ENCODE assay signal across 23 cellular contexts in the genomic region with DNA sequence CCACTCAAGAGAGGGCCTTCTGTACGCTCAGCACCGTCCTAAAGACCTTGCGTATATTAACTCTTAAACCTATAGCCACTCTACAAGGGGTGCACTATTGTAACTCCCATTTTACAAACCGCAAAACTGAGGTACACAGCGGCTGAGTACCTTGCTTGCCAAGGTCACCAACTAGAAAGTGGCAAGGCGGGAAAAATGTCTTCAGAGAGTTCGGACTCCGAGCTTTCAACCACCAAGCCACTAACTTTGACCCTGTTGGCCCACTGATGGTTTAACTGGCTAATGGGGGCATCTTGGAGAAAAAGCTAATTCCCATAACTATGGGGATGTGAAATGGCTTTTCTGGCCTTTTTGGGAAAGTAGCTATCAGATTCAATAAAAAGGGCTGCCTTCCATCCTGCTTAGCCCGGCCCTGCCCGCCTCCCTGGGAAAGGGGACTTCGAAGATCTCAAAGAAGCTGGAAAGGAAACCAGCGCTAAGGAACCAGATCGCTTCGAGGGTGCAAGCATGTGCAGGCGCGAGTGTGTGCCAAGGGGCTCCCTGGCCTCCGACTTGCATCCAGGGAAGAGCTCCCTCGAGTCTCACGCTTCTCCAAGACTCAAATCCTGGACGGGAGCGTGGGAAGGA. TPM values are rescaled to one million over a fixed set of nuclear protein-coding genes. Genes with fewer than 3 reads are reported as not detected.
DNase-seq lines count a peak whose midpoint lies in the region; ATAC-seq, FAIRE-seq and TF ChIP-seq lines count a peak whose summit lies in the region.
"Had no signal": no experiment of that assay in that cellular context is flagged by ENCODE, and none has a peak within 500 bp of the region (broad histone marks: within the 10 kb centered on the region; RNA-seq: fewer than 3 reads in every experiment).

No MANE protein-coding gene starts in this region.

- H3K9ac ChIP-seq in ES-I3 (ENCODE audit: low read depth, low read length) (peak overlapping the region; percentile 72; the same call in 1 of the 2 replicates), GM12878 (ENCODE audit: control insufficient read depth, insufficient read depth, low read length) (no peak overlapping the region)

- TF ChIP-seq EP300 in GM12878 (IDR thresholded peaks at IDR 0.05; ENCODE audit: borderline replicate concordance in 1 of 2, control insufficient read depth in 1 of 2, low read depth in 2 of 2, low read length in 2 of 2) = no peak

- H3K4me3 Mint-ChIP-seq in CD4-positive, alpha-beta memory T cell = peak overlapping the region in 7 of 8 donors; percentile 35 to 78 (median 64)
- H3K4me3 Mint-ChIP-seq in nephron = peak overlapping the region; percentile 49 to 74 (median 71)
- H3K4me3 Mint-ChIP-seq: activated CD4-positive, alpha-beta T cell treated with anti-CD3 and anti-CD28 coated beads for 36 hours had no signal

- H3K9me3 Mint-ChIP-seq in CD4-positive, alpha-beta memory T cell = peaks cover 0 to 4% (median 0%) of the 10 kb centered on the region in 8 donors
- peaks cover 2% of the 10 kb centered on the region for H3K9me3 Mint-ChIP-seq in nephron

- FAIRE-seq in GM12878 (lab: Jason Lieb, UNC) = no peak
- FAIRE-seq: bronchial epithelial cell, GM12891, pancreas had no signal

- H3K27me3 ChIP-seq in CD4-positive, alpha-beta memory T cell (ENCODE audit: insufficient read depth, low read length) = peaks cover 28% of the 10 kb centered on the region
- peaks cover 26 to 34% of the 10 kb centered on the region in 2 experiments for H3K27me3 ChIP-seq in GM12878 (replicated peaks in 1 of 2; ENCODE audit: control insufficient read depth in 2 of 2, insufficient read depth in 2 of 2, low read length in 1 of 2)
- H3K27me3 ChIP-seq: pancreas had no signal

- H3K27me3 Mint-ChIP-seq in CD4-positive, alpha-beta memory T cell = peaks cover 50 to 57% of the 10 kb centered on the region in 2 donors
- peaks cover 91% of the 10 kb centered on the region for H3K27me3 Mint-ChIP-seq in nephron (ENCODE audit: low read depth)

- no peaks in the 10 kb centered on the region; the same call in 1 of the 2 replicates for H4K20me1 ChIP-seq in GM12878 (ENCODE audit: control insufficient read depth, insufficient read depth)

- no peaks in the 10 kb centered on the region for H3K9me3 ChIP-seq in CD4-positive, alpha-beta memory T cell (ENCODE audit: control insufficient read depth in 1 of 2, low read length in 2 of 2)
- H3K9me3 ChIP-seq in ES-I3 (ENCODE audit: control insufficient read depth, insufficient read depth, low read length) (no peaks in the 10 kb centered on the region), GM12878 (replicated peaks; ENCODE audit: control insufficient read depth, insufficient read depth, low read length) (no peaks in the 10 kb centered on the region; the same call in 2 of the 3 replicates)
- H3K9me3 ChIP-seq: pancreas, thoracic aorta had no signal

- TF ChIP-seq RAD21 in GM12878 (IDR thresholded peaks at IDR 0.05; ENCODE audit: insufficient read depth, low read depth, low read length) = no peak

- in situ Hi-C loops in GM12878 (cut with MboI) = no loop called here

- no TSS peak for BruUV-seq in GM12878 (replicated peaks; lab: Mats Ljungman, UMichigan)

- no peak overlapping the region for H3K4me2 ChIP-seq in GM12878 (ENCODE audit: control insufficient read depth, insufficient read depth)

- H3K27ac ChIP-seq in CD4-positive, alpha-beta memory T cell (ENCODE audit: low read depth, low read length) = no peak overlapping the region
- no peak overlapping the region for H3K27ac ChIP-seq in GM12878 (ENCODE audit: control insufficient read depth, insufficient read depth)
- H3K27ac ChIP-seq: pancreas, thoracic aorta had no signal

- peaks cover 3 to 4% of the 10 kb centered on the region in 2 donors for H3K36me3 Mint-ChIP-seq in CD4-positive, alpha-beta memory T cell
- H3K36me3 Mint-ChIP-seq in nephron (ENCODE audit: low read depth) = no peaks in the 10 kb centered on the region

- CTCF ChIA-PET in CD4-positive, alpha-beta memory T cell (lab: Charles Lee; ENCODE audit: partially characterized antibody) = interaction anchor here (0.5 kb wide), 1 partner anchor 10 kb away, joined by 3 read pairs; no protein-coding TSS in a partner anchor
- CTCF ChIA-PET in GM12878 (lab: Yijun Ruan, JAX) = interaction anchor here (0.6 to 1.1 kb wide), 3 partner anchors 10 to 315 kb away, joined by 3 read pairs; a partner anchor contains a TSS

- no peaks in the 10 kb centered on the region for H3K36me3 ChIP-seq in CD4-positive, alpha-beta memory T cell (ENCODE audit: insufficient read depth, low read length)
- H3K36me3 ChIP-seq in ES-I3 (ENCODE audit: insufficient read depth, low read length) (no peaks in the 10 kb centered on the region), GM12878 (ENCODE audit: control insufficient read depth in 2 of 2, insufficient read depth in 2 of 2, low read length in 1 of 2) (no peaks in the 10 kb centered on the region)
- H3K36me3 ChIP-seq: pancreas, thoracic aorta had no signal

- H3K4me1 ChIP-seq in CD4-positive, alpha-beta memory T cell (ENCODE audit: insufficient read depth, low read length) = peaks cover 40% of the 10 kb centered on the region
- H3K4me1 ChIP-seq in ES-I3 (ENCODE audit: insufficient read depth, low read length) (peaks cover 20% of the 10 kb centered on the region), GM12878 (ENCODE audit: control insufficient read depth, insufficient read depth, low read length) (no peaks in the 10 kb centered on the region; the same call in 1 of the 2 replicates)

- no peak overlapping the region for H2AFZ ChIP-seq in GM12878 (ENCODE audit: control insufficient read depth, low read depth, low read length)

- H3K79me2 ChIP-seq in GM12878 (ENCODE audit: control insufficient read depth, insufficient read depth, low read length) = no peaks in the 10 kb centered on the region

- H3K27ac Mint-ChIP-seq in CD4-positive, alpha-beta memory T cell = no peak overlapping the region
- no peak overlapping the region for H3K27ac Mint-ChIP-seq in nephron
- H3K27ac Mint-ChIP-seq: activated CD4-positive, alpha-beta T cell treated with anti-CD3 and anti-CD28 coated beads for 36 hours; immature natural killer cell had no signal

- RAD21 ChIA-PET in GM12878 (lab: Charles Lee; ENCODE audit: unreplicated experiment) = interaction anchor here (1.2 to 1.3 kb wide), 2 partner anchors 34 to 225 kb away, joined by 3 to 4 read pairs; no protein-coding TSS in a partner anchor

- 58% methylated on average over 21 of the region's 21 CpGs for WGBS in GM12878 (ENCODE audit: insufficient coverage, insufficient replicate concordance, low lambda C conversion rate, missing lambda C conversion rate)

- no peak overlapping the region for H3K4me3 ChIP-seq in CD4-positive, alpha-beta memory T cell (ENCODE audit: low read length in 2 of 2)
- no peak overlapping the region for H3K4me3 ChIP-seq in GM12878

- intact Hi-C loops in CD4-positive, alpha-beta memory T cell (cut with micrococcal nuclease) = loop anchor here (5.0 kb wide), 2 partner anchors 60 to 305 kb away; no protein-coding TSS in a partner anchor
- intact Hi-C loops in GM12878 (cut with micrococcal nuclease; ENCODE audit: unreplicated experiment) = loop anchor here (5.0 kb wide), 1 partner anchor 100 kb away; no protein-coding TSS in a partner anchor

- DNase-seq in CD4-positive, alpha-beta memory T cell = no peak
- DNase-seq in GM12878 (ENCODE audit: low read depth, low spot score) (no peak), NCI-H69 (lab: John Stamatoyannopoulos, UW) (no peak), NCI-H524 (lab: John Stamatoyannopoulos, UW) (no peak)
- DNase-seq: activated gamma-delta T cell treated with Interleukin-2 at 50 U/mL for 16 hours, C1 segment of cervical spinal cord, EL, immature natural killer cell, MM.1S, NCI-H2081 treated with DMSO at 0.1 percent for 48 hours, NCI-H774, RPMI8226 had no signal

- POLR2A ChIA-PET in CD4-positive, alpha-beta memory T cell (lab: Charles Lee; ENCODE audit: partially characterized antibody) = no interaction called here
- POLR2A ChIA-PET in GM12878 (lab: Charles Lee) = no interaction called here

- SMC1A ChIA-PET in GM12878 (lab: Charles Lee; ENCODE audit: uncharacterized antibody, unreplicated experiment) = interaction anchor here (0.6 to 1.0 kb wide), 4 partner anchors 26 to 179 kb away, joined by 3 to 4 read pairs (median 3); no protein-coding TSS in a partner anchor

- H3K4me1 Mint-ChIP-seq in CD4-positive, alpha-beta memory T cell = peaks cover 14 to 42% (median 35%) of the 10 kb centered on the region in 4 donors
- H3K4me1 Mint-ChIP-seq in nephron = peaks cover 39% of the 10 kb centered on the region

- no peak for ATAC-seq in GM12878
- no peak for ATAC-seq in GM18505 (IDR thresholded peaks at IDR 0.05; ENCODE audit: unreplicated experiment)
- ATAC-seq: activated CD4-positive, alpha-beta T cell treated with anti-CD3 and anti-CD28 coated beads for 36 hours had no signal

- TF ChIP-seq CTCF in GM12878 (IDR thresholded peaks at IDR 0.05 in 2 of 3, conservative IDR thresholded peaks at IDR 0.05 in 1 of 3; ENCODE audit: control insufficient read depth in 2 of 3, extremely low read depth in 1 of 3, insufficient read depth in 1 of 3, low read depth in 3 of 3, low read length in 3 of 3) (no peak), nephron (IDR thresholded peaks at IDR 0.05; ENCODE audit: unreplicated experiment in 3 of 3) (no peak)

- no peak for TF ChIP-seq POLR2A in GM12878 (IDR thresholded peaks at IDR 0.05; ENCODE audit: low read depth, low read length)
- TF ChIP-seq POLR2A in GM18505 (IDR thresholded peaks at IDR 0.05; ENCODE audit: borderline replicate concordance, extremely low read depth, insufficient read depth, insufficient read length) = no peak

RNA-seq across cellular contexts. Expression of a gene that starts 2.4 kb away (rescaled TPM):
- not detected for total RNA-seq in CD4-positive, alpha-beta memory T cell
- polyA plus RNA-seq in CD4-positive, alpha-beta memory T cell = not detected
- total RNA-seq in GM12878 (2013; cell fraction: nucleolus; rRNA removed) = not detected in 2 replicates
- total RNA-seq in GM12878 (2014; rRNA removed) = not detected in 2 replicates
- total RNA-seq in GM12878 (2014; rRNA removed; fragmentation: Illumina TruSeq; extraction: Trizol) = not detected in 2 replicates
- not detected in 2 replicates for total RNA-seq in GM12878 (2021)
- not detected for polyA plus RNA-seq in GM12878 (2011; ENCODE audit: low read depth)
- not detected in 2 replicates for polyA plus RNA-seq in GM12878 (2011; rRNA removed)
- not detected in 2 replicates for polyA plus RNA-seq in GM12878 (2011; cell fraction: cytosol; rRNA removed)
- polyA plus RNA-seq in GM12878 (2011; cell fraction: nucleus; rRNA removed) = not detected in 2 replicates
- polyA plus RNA-seq in GM12878 (2012) = not detected in 2 replicates
- polyA plus RNA-seq in GM12878 (2014; fragmentation: Illumina TruSeq; extraction: Trizol) = not detected in 2 replicates
- not detected for polyA plus RNA-seq in GM12878 (2014; fragmentation: Nextera tagmentation; extraction: Ambion mirVana)
- polyA plus RNA-seq in GM12878 (2014; rRNA removed) = not detected in 2 replicates
- not detected for polyA plus RNA-seq in GM12878 (2016; fragmentation: Nextera tagmentation; extraction: Ambion mirVana)
- not detected in 2 replicates for polyA minus RNA-seq in GM12878 (2011; rRNA and poly(A)+ RNA removed)
- not detected in 2 replicates for polyA minus RNA-seq in GM12878 (2011; cell fraction: cytosol; rRNA and poly(A)+ RNA removed)
- not detected in 2 replicates for polyA minus RNA-seq in GM12878 (2011; cell fraction: nucleus; rRNA and poly(A)+ RNA removed)
- total RNA-seq: bronchial epithelial cell, fibroblast of villous mesenchyme, HT1080, thoracic aorta had no signal
- polyA plus RNA-seq: immature natural killer cell had no signal

RNA-seq across cellular contexts. Expression of a gene that starts 57.4 kb away (rescaled TPM):
- total RNA-seq in CD4-positive, alpha-beta memory T cell = not detected
- under 1 TPM in 1 of 2 donors, not detected in 1; 0.58 TPM for polyA plus RNA-seq in CD4-positive, alpha-beta memory T cell
- total RNA-seq in GM12878 (2013; cell fraction: nucleolus; rRNA removed) = not detected in 2 replicates
- not detected in 2 replicates for total RNA-seq in GM12878 (2014; rRNA removed)
- not detected in 2 replicates for total RNA-seq in GM12878 (2014; rRNA removed; fragmentation: Illumina TruSeq; extraction: Trizol)
- not detected in 2 replicates for total RNA-seq in GM12878 (2021)
- polyA plus RNA-seq in GM12878 (2011; ENCODE audit: low read depth) = not detected
- 0.33 TPM in 1 of 2 replicates, not detected in the other for polyA plus RNA-seq in GM12878 (2011; rRNA removed)
- not detected in 2 replicates for polyA plus RNA-seq in GM12878 (2011; cell fraction: cytosol; rRNA removed)
- polyA plus RNA-seq in GM12878 (2011; cell fraction: nucleus; rRNA removed) = not detected in 2 replicates
- polyA plus RNA-seq in GM12878 (2012) = not detected in 2 replicates
- not detected in 2 replicates for polyA plus RNA-seq in GM12878 (2014; fragmentation: Illumina TruSeq; extraction: Trizol)
- polyA plus RNA-seq in GM12878 (2014; fragmentation: Nextera tagmentation; extraction: Ambion mirVana) = not detected
- polyA plus RNA-seq in GM12878 (2014; rRNA removed) = not detected in 2 replicates
- polyA plus RNA-seq in GM12878 (2016; fragmentation: Nextera tagmentation; extraction: Ambion mirVana) = not detected
- not detected in 2 replicates for polyA minus RNA-seq in GM12878 (2011; rRNA and poly(A)+ RNA removed)
- not detected in 2 replicates for polyA minus RNA-seq in GM12878 (2011; cell fraction: cytosol; rRNA and poly(A)+ RNA removed)
- polyA minus RNA-seq in GM12878 (2011; cell fraction: nucleus; rRNA and poly(A)+ RNA removed) = not detected in 2 replicates
- total RNA-seq: activated CD4-positive, alpha-beta T cell treated with anti-CD3 and anti-CD28 coated beads for 36 hours; fibroblast of villous mesenchyme; HT1080; T-helper 1 cell treated with Interleukin-12 subunit alpha and Interleukin-12 subunit beta and Interleukin-4 antibody, amounts not matched to agents 30 ng/mL and 1 ng/mL, for 36 hours; thoracic aorta had no signal
- polyA plus RNA-seq: immature natural killer cell had no signal
